18 cellular contexts compared by ENCODE assay signal in the genomic region with DNA sequence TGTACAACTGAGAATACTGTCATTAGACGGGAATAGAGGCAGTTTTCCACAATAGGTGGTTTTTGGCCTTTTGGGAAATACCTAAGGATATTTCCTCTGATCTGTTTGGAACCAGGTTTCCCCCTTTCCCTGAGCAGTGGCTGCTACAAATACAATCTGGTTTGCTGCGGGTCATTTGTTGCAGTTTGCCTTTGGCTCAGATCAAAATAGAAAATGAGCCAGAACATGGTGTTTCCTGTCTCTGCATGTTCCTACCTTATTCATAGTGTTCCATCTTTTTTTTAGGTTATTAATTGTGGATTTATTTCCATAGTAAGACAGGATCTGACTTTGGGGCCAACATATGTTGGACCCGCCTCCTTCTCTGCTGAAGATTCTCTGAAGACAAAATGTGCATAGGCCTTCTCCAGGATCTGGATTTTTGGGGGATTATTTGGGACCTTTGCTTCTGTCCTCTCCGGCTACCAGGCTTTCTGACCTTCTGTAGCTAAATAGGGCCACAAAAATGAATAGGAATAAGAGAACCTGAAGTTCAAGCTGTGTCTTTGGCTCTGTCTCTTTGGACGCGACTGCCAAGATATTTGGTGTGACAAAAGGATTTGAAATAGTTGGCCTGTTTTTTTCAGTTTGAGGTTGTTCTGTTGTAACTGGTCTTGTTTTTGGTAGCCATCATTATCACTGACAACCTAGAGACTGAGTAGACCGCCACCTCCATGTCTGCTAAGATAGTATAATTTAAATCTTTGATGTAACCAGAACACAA.
DNase-seq lines count a peak whose midpoint lies in the region; ATAC-seq and TF ChIP-seq lines count a peak whose summit lies in the region.
"Had no signal": no experiment of that assay in that cellular context is flagged by ENCODE, and none has a peak within 500 bp of the region (broad histone marks: within the 10 kb centered on the region; RNA-seq: fewer than 3 reads in every experiment).

No MANE protein-coding gene starts in this region.

- H3K9me3 Mint-ChIP-seq in activated naive CD4-positive, alpha-beta T cell treated with anti-CD3 and anti-CD28 coated beads, Interleukin-2, amount 50 U/mL, for 24 hours, result no peaks in the 10 kb centered on the region
- H3K9me3 Mint-ChIP-seq in stimulated activated naive CD8-positive, alpha-beta T cell treated with anti-CD3 and anti-CD28 coated beads, Interleukin-15, Interleukin-2, amounts not matched to agents 100 ng/mL and 50 ng/mL, for 24 hours, result peaks cover 1% of the 10 kb centered on the region

- no peak for DNase-seq in activated naive CD4-positive, alpha-beta T cell treated with anti-CD3 and anti-CD28 coated beads, Interleukin-2, amount 50 U/mL, for 16 hours
- DNase-seq in T-helper 17 cell, result no peak
- DNase-seq in esophagus squamous epithelium (lab: John Stamatoyannopoulos, UW), result no peak
- no peak for DNase-seq in pons (ENCODE audit: low spot score)
- no peak for DNase-seq in RWPE1 (ENCODE audit: low spot score)
- no peak for DNase-seq in NCI-H345 treated with DMSO at 0.1 percent for 48 hours (lab: John Stamatoyannopoulos, UW; ENCODE audit: unreplicated experiment)
- DNase-seq: activated naive CD4-positive, alpha-beta T cell treated with anti-CD3 and anti-CD28 coated beads, Interleukin-2, amount 10 ng/mL, durations not matched to agents 7 days and 5 days; Caco-2; effector memory CD4-positive, alpha-beta T cell; GF-D8; Peyer's patch; psoas muscle had no signal

- H3K27ac ChIP-seq in esophagus squamous epithelium (peak overlapping the region; percentile 29 to 53 (median 38)), RWPE1 (no peak overlapping the region)
- H3K27ac ChIP-seq: breast epithelium, KMS-11, psoas muscle had no signal

- H3K36me3 ChIP-seq in esophagus squamous epithelium, result peaks cover 0 to 7% (median 0%) of the 10 kb centered on the region in 3 donors
- H3K36me3 ChIP-seq: breast epithelium, Peyer's patch had no signal

- no peak overlapping the region for H3K4me3 Mint-ChIP-seq in activated naive CD4-positive, alpha-beta T cell treated with anti-CD3 and anti-CD28 coated beads, Interleukin-2, amount 50 U/mL, for 24 hours
- no peak overlapping the region for H3K4me3 Mint-ChIP-seq in T-helper 17 cell
- no peak overlapping the region for H3K4me3 Mint-ChIP-seq in stimulated activated naive CD8-positive, alpha-beta T cell treated with anti-CD3 and anti-CD28 coated beads, Interleukin-15, Interleukin-2, amounts not matched to agents 100 ng/mL and 50 ng/mL, for 24 hours
- H3K4me3 Mint-ChIP-seq: activated naive CD4-positive, alpha-beta T cell treated with anti-CD3 and anti-CD28 coated beads, Interleukin-2, amount 10 ng/mL, durations not matched to agents 7 days and 5 days; GM23338; natural killer cell treated with Interleukin-12 subunit alpha and Interleukin-12 subunit beta and Interleukin-15 and Interleukin-18, amount 100 ng/mL, for 72 hours had no signal

- no peak overlapping the region for H3K4me3 ChIP-seq in esophagus squamous epithelium
- H3K4me3 ChIP-seq: breast epithelium, GM23338, Peyer's patch, psoas muscle had no signal

- no peak for TF ChIP-seq CTCF in esophagus squamous epithelium (IDR thresholded peaks at IDR 0.05)
- no peak for TF ChIP-seq CTCF in RWPE1 (conservative IDR thresholded peaks at IDR 0.05; ENCODE audit: low read depth)

- H3K9me3 ChIP-seq in T-helper 17 cell (ENCODE audit: control insufficient read depth, low read length, poor library complexity, severe bottlenecking) (no peaks in the 10 kb centered on the region), esophagus squamous epithelium (no peaks in the 10 kb centered on the region)
- H3K9me3 ChIP-seq: breast epithelium, Caco-2, Peyer's patch, psoas muscle had no signal

- peaks cover 12 to 78% (median 67%) of the 10 kb centered on the region in 3 donors for H3K4me1 ChIP-seq in esophagus squamous epithelium
- H3K4me1 ChIP-seq: Caco-2 had no signal

- H3K27me3 ChIP-seq in esophagus squamous epithelium, result no peaks in the 10 kb centered on the region
- H3K27me3 ChIP-seq: breast epithelium, Peyer's patch had no signal

- no peak for ATAC-seq in T-helper 17 cell
- ATAC-seq: GM23338; natural killer cell treated with Interleukin-12 subunit alpha and Interleukin-12 subunit beta and Interleukin-15 and Interleukin-18, amount 100 ng/mL, for 72 hours; psoas muscle had no signal

- peaks cover 91% of the 10 kb centered on the region for H3K4me1 Mint-ChIP-seq in activated naive CD4-positive, alpha-beta T cell treated with anti-CD3 and anti-CD28 coated beads, Interleukin-2, amount 50 U/mL, for 24 hours
- H3K4me1 Mint-ChIP-seq in T-helper 17 cell, result peaks cover 55% of the 10 kb centered on the region
- peaks cover 83% of the 10 kb centered on the region for H3K4me1 Mint-ChIP-seq in stimulated activated naive CD8-positive, alpha-beta T cell treated with anti-CD3 and anti-CD28 coated beads, Interleukin-15, Interleukin-2, amounts not matched to agents 100 ng/mL and 50 ng/mL, for 24 hours (ENCODE audit: low read depth)

- POLR2A ChIA-PET in RWPE1 (lab: Yijun Ruan, JAX; ENCODE audit: low non-redundant PET), result no interaction called here

- intact Hi-C loops in esophagus squamous epithelium (cut with DNase I), result loop anchor here (10.0 kb wide), 1 partner anchor 267 kb away; no protein-coding TSS in a partner anchor

- H3K27me3 Mint-ChIP-seq in activated naive CD4-positive, alpha-beta T cell treated with anti-CD3 and anti-CD28 coated beads, Interleukin-2, amount 50 U/mL, for 24 hours, result no peaks in the 10 kb centered on the region
- H3K27me3 Mint-ChIP-seq in T-helper 17 cell, result no peaks in the 10 kb centered on the region
- H3K27me3 Mint-ChIP-seq in stimulated activated naive CD8-positive, alpha-beta T cell treated with anti-CD3 and anti-CD28 coated beads, Interleukin-15, Interleukin-2, amounts not matched to agents 100 ng/mL and 50 ng/mL, for 24 hours, result no peaks in the 10 kb centered on the region
- H3K27me3 Mint-ChIP-seq: activated naive CD4-positive, alpha-beta T cell treated with anti-CD3 and anti-CD28 coated beads, Interleukin-2, amount 10 ng/mL, durations not matched to agents 7 days and 5 days; natural killer cell treated with Interleukin-12 subunit alpha and Interleukin-12 subunit beta and Interleukin-15 and Interleukin-18, amount 100 ng/mL, for 72 hours had no signal

- H3K36me3 Mint-ChIP-seq in activated naive CD4-positive, alpha-beta T cell treated with anti-CD3 and anti-CD28 coated beads, Interleukin-2, amount 50 U/mL, for 24 hours, result peaks cover 38% of the 10 kb centered on the region
- H3K36me3 Mint-ChIP-seq in T-helper 17 cell (ENCODE audit: low read depth), result peaks cover 9% of the 10 kb centered on the region
- H3K36me3 Mint-ChIP-seq in stimulated activated naive CD8-positive, alpha-beta T cell treated with anti-CD3 and anti-CD28 coated beads, Interleukin-15, Interleukin-2, amounts not matched to agents 100 ng/mL and 50 ng/mL, for 24 hours (ENCODE audit: low read depth), result peaks cover 82% of the 10 kb centered on the region

- no peak for TF ChIP-seq POLR2A in esophagus squamous epithelium (IDR thresholded peaks at IDR 0.05)

- 57 to 71% methylated on average over 6 to 7 of the region's 7 CpGs for WGBS in esophagus squamous epithelium, 2 donors

- peak overlapping the region; percentile 82 for H3K27ac Mint-ChIP-seq in activated naive CD4-positive, alpha-beta T cell treated with anti-CD3 and anti-CD28 coated beads, Interleukin-2, amount 50 U/mL, for 24 hours
- H3K27ac Mint-ChIP-seq in T-helper 17 cell, result peak overlapping the region; percentile 95
- peak overlapping the region; percentile 73 for H3K27ac Mint-ChIP-seq in stimulated activated naive CD8-positive, alpha-beta T cell treated with anti-CD3 and anti-CD28 coated beads, Interleukin-15, Interleukin-2, amounts not matched to agents 100 ng/mL and 50 ng/mL, for 24 hours
- H3K27ac Mint-ChIP-seq: GM23338; natural killer cell treated with Interleukin-12 subunit alpha and Interleukin-12 subunit beta and Interleukin-15 and Interleukin-18, amount 100 ng/mL, for 72 hours had no signal

- CTCF ChIA-PET in RWPE1 (lab: Yijun Ruan, JAX), result interaction anchor here (0.7 to 0.8 kb wide), 2 partner anchors 147 to 187 kb away, joined by 5 read pairs; no protein-coding TSS in a partner anchor
